In genomic region chr7:30433082-30433481, GRCh38 we compare ENCODE assay signal across 9 cellular contexts. TPM values are rescaled to one million over a fixed set of nuclear protein-coding genes. Genes with fewer than 3 reads are reported as not detected.
DNase-seq lines count a peak whose midpoint lies in the region; ATAC-seq and TF ChIP-seq lines count a peak whose summit lies in the region.
"Had no signal": no experiment of that assay in that cellular context is flagged by ENCODE, and none has a peak within 500 bp of the region (broad histone marks: within the 10 kb centered on the region; RNA-seq: fewer than 3 reads in every experiment).

No MANE protein-coding gene starts in this region.

- no peak overlapping the region for H3K27ac Mint-ChIP-seq in CD4-positive, alpha-beta T cell

- CTCF ChIA-PET in CD4-positive, alpha-beta T cell (lab: Charles Lee): no interaction called here

- TF ChIP-seq CTCF in astrocyte of the cerebellum (IDR thresholded peaks at IDR 0.05; ENCODE audit: low read depth, low read length, missing control alignments): no peak
- no peak for TF ChIP-seq CTCF in CD4-positive, alpha-beta T cell (IDR thresholded peaks at IDR 0.05)

- 0 out of 2 replicates have a peak, but pooled peaks cover under 1% of the 10 kb centered on the region for H3K9me3 ChIP-seq in HUES48 (ENCODE audit: control insufficient read depth, insufficient read depth, low read length)
- no peaks in the 10 kb centered on the region for H3K9me3 ChIP-seq in CD4-positive, alpha-beta T cell (ENCODE audit: control insufficient read depth, low read length)

- no peaks in the 10 kb centered on the region for H3K27me3 ChIP-seq in HUES48 (ENCODE audit: control insufficient read depth, insufficient read depth, low read length)
- H3K27me3 ChIP-seq in CD4-positive, alpha-beta T cell (ENCODE audit: control insufficient read depth, insufficient read depth, low read length): no peaks in the 10 kb centered on the region
- H3K27me3 ChIP-seq: dorsolateral prefrontal cortex had no signal

- intact Hi-C loops in CD4-positive, alpha-beta T cell (cut with DNase I, micrococcal nuclease): no loop called here

- ATAC-seq in HG03097 (IDR thresholded peaks at IDR 0.05; ENCODE audit: low FRiP score, unreplicated experiment) (no peak), HG03439 (IDR thresholded peaks at IDR 0.05; ENCODE audit: unreplicated experiment) (no peak), HG03025 (IDR thresholded peaks at IDR 0.05; ENCODE audit: low FRiP score, unreplicated experiment) (no peak)
- no peak for ATAC-seq in CD4-positive, alpha-beta T cell (ENCODE audit: poor library complexity)

- peaks cover 4% of the 10 kb centered on the region; the same call in 1 of the 2 replicates for H3K36me3 ChIP-seq in HUES48 (ENCODE audit: control insufficient read depth, insufficient read depth, low read length)

- H3K27ac ChIP-seq in HUES48 (ENCODE audit: low read depth, low read length): peak overlapping the region; percentile 81
- no peak overlapping the region for H3K27ac ChIP-seq in substantia nigra (ENCODE audit: low read depth, low read length, poor library complexity, severe bottlenecking)
- no peak overlapping the region for H3K27ac ChIP-seq in CD4-positive, alpha-beta T cell (ENCODE audit: low read depth, low read length)

- H3K4me1 Mint-ChIP-seq in CD4-positive, alpha-beta T cell (ENCODE audit: low read depth): no peaks in the 10 kb centered on the region

- H3K36me3 Mint-ChIP-seq in CD4-positive, alpha-beta T cell (ENCODE audit: low read depth): peaks cover 90% of the 10 kb centered on the region

- H3K9ac ChIP-seq in HUES48 (ENCODE audit: low read depth, low read length): no peak overlapping the region

- in situ Hi-C loops in astrocyte of the cerebellum (cut with HindIII; ENCODE audit: low sequenced_read_pairs): no loop called here

- DNase-seq in astrocyte of the cerebellum (ENCODE audit: low read depth): peak; percentile 77
- DNase-seq in iris pigment epithelial cell (ENCODE audit: low read depth): peak; percentile 82
- peak in 27 of 49 donors; percentile 15 to 73 (median 46) for DNase-seq in substantia nigra (lab: John Stamatoyannopoulos, UW)
- DNase-seq in CD4-positive, alpha-beta T cell: no peak

- no peak overlapping the region for H3K4me3 Mint-ChIP-seq in CD4-positive, alpha-beta T cell

- POLR2A ChIA-PET in CD4-positive, alpha-beta T cell (lab: Charles Lee): no interaction called here

- no peaks in the 10 kb centered on the region for H3K9me3 Mint-ChIP-seq in CD4-positive, alpha-beta T cell

- H3K4me3 ChIP-seq in HUES48 (ENCODE audit: low read depth, low read length): no peak overlapping the region
- no peak overlapping the region for H3K4me3 ChIP-seq in astrocyte of the cerebellum (ENCODE audit: low read depth, low read length)
- H3K4me3 ChIP-seq: dorsolateral prefrontal cortex had no signal

- H3K27me3 Mint-ChIP-seq in CD4-positive, alpha-beta T cell: no peaks in the 10 kb centered on the region

- peaks cover 22% of the 10 kb centered on the region for H3K4me1 ChIP-seq in HUES48 (ENCODE audit: control insufficient read depth, insufficient read depth, low read length)

RNA-seq across cellular contexts. Expression of gene NOD1, which starts 45.5 kb away (rescaled TPM):
- total RNA-seq in CD4-positive, alpha-beta T cell: 10 to 100 TPM; 11.6 to 12.6 TPM

Comparison
In these comparisons a context has a peak if more than half of its experiments do, and no peak if none do; other contexts are left out.
1. DNase-seq: peak in astrocyte of the cerebellum (single experiment), iris pigment epithelial cell (single experiment) and substantia nigra (27 of 49); none in CD4-positive, alpha-beta T cell (0 of 10).